In the genomic region with DNA sequence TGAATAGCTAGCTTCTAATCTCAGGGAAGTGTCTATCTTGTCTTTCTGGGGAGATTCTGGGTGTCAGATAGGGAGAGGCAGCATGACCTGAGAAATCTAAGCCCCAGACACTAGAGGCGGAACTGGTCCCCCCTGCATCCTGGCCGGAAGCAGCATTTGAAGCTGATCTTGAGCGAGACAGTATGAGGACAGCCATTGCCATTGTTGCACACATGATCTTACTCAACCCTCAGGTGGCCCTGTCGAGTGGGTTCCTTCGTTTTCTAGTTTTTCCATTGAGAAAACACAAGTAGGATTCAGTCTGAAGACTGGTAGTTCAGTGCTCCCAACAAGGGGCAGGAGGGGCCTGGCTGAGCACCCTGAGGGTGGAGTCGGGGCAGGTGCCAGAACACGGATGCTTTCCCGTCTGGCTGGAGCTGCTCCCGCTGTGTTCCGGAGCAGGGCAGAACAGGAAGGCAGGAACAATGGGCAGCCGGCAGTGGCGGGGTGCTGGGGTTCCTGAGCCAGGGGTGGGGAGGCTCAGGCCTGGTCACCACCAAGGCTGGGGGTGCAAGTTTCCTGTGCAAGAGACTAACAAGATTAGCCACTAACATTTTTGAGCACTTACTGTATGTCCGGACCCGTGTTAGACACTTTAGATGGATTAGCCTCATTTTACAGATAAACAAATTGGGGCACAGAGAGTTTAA, we compare ENCODE assay signal across 1 cellular context.
A peak's percentile ranks its signal among the peaks of the same experiment; 100 is the strongest.
TF ChIP-seq lines count a peak whose summit lies in the region.

No MANE protein-coding gene starts in this region.

TF ChIP-seq in K562, 482 proteins besides CTCF, POLR2A, EP300 and RAD21:
- TF ChIP-seq POLR2G (IDR thresholded peaks at IDR 0.05; ENCODE audit: low read depth, low read length) (0 out of 2 replicates have a peak, but pooled peaks have one; percentile 27), ZC3H8 (IDR thresholded peaks at IDR 0.05) (no peak), FOSL1 (tag; conservative IDR thresholded peaks at IDR 0.05) (no peak), HNRNPLL (IDR thresholded peaks at IDR 0.05; ENCODE audit: low read depth, low read length, poor library complexity, severe bottlenecking) (no peak), ZNF224 (CRISPR knock-in tag; IDR thresholded peaks at IDR 0.05) (no peak)
